ENCODE assay signal across 13 cellular contexts in genomic region chr3:24562874-24563273, GRCh38.
A peak's percentile ranks its signal among the peaks of the same experiment; 100 is the strongest.
DNase-seq lines count a peak whose midpoint lies in the region; ATAC-seq lines count a peak whose summit lies in the region.
"Had no signal": no experiment of that assay in that cellular context is flagged by ENCODE, and none has a peak within 500 bp of the region (broad histone marks: within the 10 kb centered on the region; RNA-seq: fewer than 3 reads in every experiment).

No MANE protein-coding gene starts in this region.

- peak; percentile 38 for DNase-seq in renal cortical epithelial cell (ENCODE audit: low read depth)
- no peak for DNase-seq in cerebellar cortex (ENCODE audit: low spot score)
- no peak for DNase-seq in activated effector memory CD4-positive, alpha-beta T cell treated with Interleukin-2 at 50 U/mL for 16 hours
- no peak for DNase-seq in NCI-H69 (lab: John Stamatoyannopoulos, UW)
- DNase-seq: AML-193; mesendoderm; NCI-H1694 treated with DMSO at 0.1 percent for 48 hours; NCI-H510A treated with DMSO at 0.1 percent for 48 hours; stimulated activated CD4-positive, alpha-beta T cell treated with anti-CD3 and anti-CD28 coated beads, Interleukin-4, amount 100 ng/mL, for 24 hours had no signal

- ATAC-seq in GM19023 (IDR thresholded peaks at IDR 0.05; ENCODE audit: unreplicated experiment) (peak; percentile 91), HG02798 (IDR thresholded peaks at IDR 0.05; ENCODE audit: poor library complexity, unreplicated experiment) (peak; percentile 79), HG03469 (IDR thresholded peaks at IDR 0.05; ENCODE audit: unreplicated experiment) (peak; percentile 86)
- ATAC-seq: activated T-helper 17 cell treated with anti-CD3 and anti-CD28 coated beads, Interleukin-2, amount 50 U/mL, for 72 hours had no signal
